ENCODE assay signal across 27 cellular contexts in genomic region chr19:18800636-18801035, GRCh38. TPM values are rescaled to one million over a fixed set of nuclear protein-coding genes. Genes with fewer than 3 reads are reported as not detected.
"Had no signal": no experiment of that assay in that cellular context is flagged by ENCODE, and none has a peak within 500 bp of the region (broad histone marks: within the 10 kb centered on the region; RNA-seq: fewer than 3 reads in every experiment).

No MANE protein-coding gene starts in this region.

- H3K4me1 Mint-ChIP-seq: endodermal cell had no signal

- H3K4me3 Mint-ChIP-seq: dendritic cell treated with granulocyte-macrophage colony-stimulating factor and Interleukin-4, amounts not matched to agents 40 ng/mL and 50 ng/mL, for 4 days; endodermal cell; mesothelial cell of epicardium; naive thymus-derived CD4-positive, alpha-beta T cell; type B pancreatic cell had no signal

- DNase-seq: colonic mucosa; effector CD8-positive, alpha-beta T cell; endodermal cell; foreskin fibroblast; gastrocnemius medialis; kidney; mesenchymal stem cell; naive thymus-derived CD4-positive, alpha-beta T cell; right lobe of liver; small intestine; stimulated activated CD4-positive, alpha-beta T cell treated with anti-CD3 and anti-CD28 coated beads, Interleukin-1b, Interleukin-23, amount 100 ng/mL, for 48 hours; stimulated activated CD4-positive, alpha-beta T cell treated with anti-CD3 and anti-CD28 coated beads, Interleukin-4, amount 100 ng/mL, for 1 hour; stimulated activated CD8-positive, alpha-beta memory T cell treated with anti-CD3 and anti-CD28 coated beads, Interleukin-4, amount 100 ng/mL, for 48 hours; stimulated activated naive CD4-positive, alpha-beta T cell treated with Interleukin-2 at 50 U/mL for 16 hours; stomach; tibial artery had no signal

- H3K27me3 Mint-ChIP-seq: progenitor cell of endocrine pancreas had no signal

- H3K9me3 ChIP-seq: colonic mucosa, gastrocnemius medialis, neutrophil, right lobe of liver, stomach, tibial artery had no signal

- H3K36me3 Mint-ChIP-seq: mesothelial cell of epicardium; naive thymus-derived CD4-positive, alpha-beta T cell; type B pancreatic cell had no signal

- H3K4me3 ChIP-seq: colonic mucosa, gastrocnemius medialis, lung, right lobe of liver, stomach, tibial artery had no signal

- H3K27ac ChIP-seq: colonic mucosa, epithelial cell of prostate, gastrocnemius medialis, neutrophil, parathyroid adenoma, right lobe of liver, stomach, tibial artery had no signal

- H3K27me3 ChIP-seq: right lobe of liver had no signal

- H3K27ac Mint-ChIP-seq: dendritic cell treated with granulocyte-macrophage colony-stimulating factor and Interleukin-4, amounts not matched to agents 40 ng/mL and 50 ng/mL, for 4 days; endodermal cell; mesothelial cell of epicardium; naive thymus-derived CD4-positive, alpha-beta T cell; type B pancreatic cell had no signal

- H3K4me1 ChIP-seq: colonic mucosa, gastrocnemius medialis, parathyroid adenoma, right lobe of liver had no signal

- H3K9me3 Mint-ChIP-seq: dendritic cell treated with granulocyte-macrophage colony-stimulating factor and Interleukin-4, amounts not matched to agents 40 ng/mL and 50 ng/mL, for 4 days; endodermal cell; mesothelial cell of epicardium; type B pancreatic cell had no signal

- H3K36me3 ChIP-seq: colonic mucosa, gastrocnemius medialis, neutrophil, right lobe of liver, stomach, tibial artery had no signal

RNA-seq across cellular contexts. Expression of gene COMP, which starts 9.5 kb away (rescaled TPM):
- total RNA-seq: endodermal cell; glomerular endothelial cell; left lobe of liver; naive thymus-derived CD4-positive, alpha-beta T cell had no signal
- polyA plus RNA-seq: naive thymus-derived CD4-positive, alpha-beta T cell; neural cell had no signal
